ENCODE assay signal across 8 cellular contexts in the genomic region with DNA sequence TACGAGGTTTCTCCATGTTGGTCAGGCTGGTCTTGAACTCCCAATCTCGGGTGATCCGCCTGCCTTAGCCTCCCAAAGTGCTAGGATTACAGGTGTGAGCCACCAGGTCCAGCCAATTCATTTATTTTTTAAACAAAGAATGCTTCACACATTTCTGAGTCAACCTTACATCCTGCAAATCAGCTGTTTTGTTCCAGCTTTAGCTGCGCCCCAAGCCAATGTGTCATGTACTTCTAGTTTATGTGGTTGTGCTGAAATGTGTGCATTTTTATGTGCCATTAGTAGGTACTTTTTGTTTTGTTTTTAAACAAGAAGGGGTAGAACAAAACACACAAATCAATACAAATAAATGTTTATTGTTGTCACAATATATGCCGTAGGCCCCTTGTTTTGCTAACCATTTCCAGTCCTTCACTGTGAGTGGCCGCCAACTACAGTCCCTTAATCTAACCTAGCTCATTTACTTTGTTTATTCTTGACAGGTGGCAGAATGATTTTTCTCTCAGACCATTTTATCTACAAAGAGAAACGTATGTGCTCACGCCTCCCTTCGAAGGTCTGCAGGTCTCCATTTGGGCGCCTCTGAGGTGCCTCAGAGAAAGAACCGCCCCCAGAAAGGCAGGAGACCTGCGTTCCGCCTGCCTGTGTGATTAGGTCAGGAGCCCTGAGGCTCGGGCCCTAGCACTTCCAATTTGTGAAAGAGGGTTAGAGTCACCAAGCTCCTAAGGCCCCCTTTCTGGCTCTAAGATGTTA. TPM values are rescaled to one million over a fixed set of nuclear protein-coding genes. Genes with fewer than 3 reads are reported as not detected.
DNase-seq lines count a peak whose midpoint lies in the region; ATAC-seq lines count a peak whose summit lies in the region.

No MANE protein-coding gene starts in this region.

- H3K4me2 ChIP-seq in neuronal stem cell (ENCODE audit: insufficient read depth, low read length, poor library complexity, severe bottlenecking), result peak overlapping the region; percentile 32

- no peak overlapping the region for H3K9ac ChIP-seq in endocrine pancreas (ENCODE audit: control insufficient read depth, insufficient read depth, low read length)
- no peak overlapping the region for H3K9ac ChIP-seq in neuronal stem cell (ENCODE audit: low read depth, low read length, poor library complexity)

- H3K18ac ChIP-seq in neuronal stem cell (ENCODE audit: low read length), result no peak overlapping the region

- no peak overlapping the region for H3K23ac ChIP-seq in neuronal stem cell (ENCODE audit: low read depth, low read length, poor library complexity)

- H3K36me3 Mint-ChIP-seq in stimulated activated naive B cell treated with anti-CD40 and anti-IgM and Interleukin-4, amounts not matched to agents 10 μg/mL and 1 μg/mL and 100 μg/mL, for 72 hours, result no peaks in the 10 kb centered on the region

- H3K14ac ChIP-seq in neuronal stem cell (ENCODE audit: low read length), result no peak overlapping the region

- H2BK12ac ChIP-seq in neuronal stem cell (ENCODE audit: low read length), result no peak overlapping the region

- no peak overlapping the region for H2BK15ac ChIP-seq in neuronal stem cell (ENCODE audit: low read length)

- no peak overlapping the region for H2BK5ac ChIP-seq in neuronal stem cell (ENCODE audit: low read length)

- H4K8ac ChIP-seq in neuronal stem cell (ENCODE audit: low read depth, low read length), result no peak overlapping the region

- no peak overlapping the region for H3K4me3 Mint-ChIP-seq in stimulated activated naive B cell treated with anti-CD40 and anti-IgM and Interleukin-4, amounts not matched to agents 10 μg/mL and 1 μg/mL and 100 μg/mL, for 72 hours

- H3K27ac ChIP-seq in neuronal stem cell (replicated peaks; ENCODE audit: low read length), result no peak overlapping the region

- H3K4me3 ChIP-seq in endocrine pancreas (ENCODE audit: control insufficient read depth, insufficient read depth, low read length), result peak overlapping the region; percentile 39
- no peak overlapping the region for H3K4me3 ChIP-seq in neuronal stem cell (ENCODE audit: low read length in 2 of 2)

- H3K9me3 Mint-ChIP-seq in stimulated activated naive B cell treated with anti-CD40 and anti-IgM and Interleukin-4, amounts not matched to agents 10 μg/mL and 1 μg/mL and 100 μg/mL, for 72 hours, result no peaks in the 10 kb centered on the region

- peak; percentile 27 for ATAC-seq in GM21360 (IDR thresholded peaks at IDR 0.05; ENCODE audit: unreplicated experiment)
- no peak for ATAC-seq in stimulated activated naive B cell treated with anti-CD40 and anti-IgM and Interleukin-4, amounts not matched to agents 10 μg/mL and 1 μg/mL and 100 μg/mL, for 72 hours (replicated peaks)
- ATAC-seq in HG02678 (IDR thresholded peaks at IDR 0.05; ENCODE audit: unreplicated experiment), result no peak

- no peak overlapping the region for H2BK120ac ChIP-seq in neuronal stem cell (ENCODE audit: low read depth, low read length)

- DNase-seq in HT1080 (ENCODE audit: low read depth) (peak; percentile 27), neuronal stem cell (ENCODE audit: low spot score) (no peak), NCI-H1048 (lab: John Stamatoyannopoulos, UW) (no peak), KG1 (lab: John Stamatoyannopoulos, UW) (no peak)
- DNase-seq in stimulated activated naive B cell treated with anti-CD40 and anti-IgM and Interleukin-4, amounts not matched to agents 10 μg/mL and 1 μg/mL and 100 μg/mL, for 72 hours, result no peak

- H2AFZ ChIP-seq in neuronal stem cell (ENCODE audit: low read length), result peak overlapping the region; percentile 85

- H4K91ac ChIP-seq in neuronal stem cell (ENCODE audit: low read depth, low read length, poor library complexity), result no peak overlapping the region

- H3K27me3 ChIP-seq in endocrine pancreas (ENCODE audit: control insufficient read depth, insufficient read depth, low read length), result no peaks in the 10 kb centered on the region
- no peaks in the 10 kb centered on the region for H3K27me3 ChIP-seq in neuronal stem cell (ENCODE audit: control insufficient read depth in 3 of 3, insufficient read depth in 3 of 3, low read depth in 1 of 3, low read length in 3 of 3)

- no peaks in the 10 kb centered on the region for H3K79me1 ChIP-seq in neuronal stem cell (ENCODE audit: low read depth, low read length)

- no peak overlapping the region for H3K27ac Mint-ChIP-seq in stimulated activated naive B cell treated with anti-CD40 and anti-IgM and Interleukin-4, amounts not matched to agents 10 μg/mL and 1 μg/mL and 100 μg/mL, for 72 hours

- H3K4ac ChIP-seq in neuronal stem cell (ENCODE audit: low read length), result no peak overlapping the region

- no CpG with 5 or more reads among the region's 14 CpGs for WGBS in neuronal stem cell (ENCODE audit: extremely low coverage in 2 of 2, insufficient read length in 2 of 2, insufficient replicate concordance in 1 of 2), 2 donors

- H3K4me1 Mint-ChIP-seq in stimulated activated naive B cell treated with anti-CD40 and anti-IgM and Interleukin-4, amounts not matched to agents 10 μg/mL and 1 μg/mL and 100 μg/mL, for 72 hours, result no peaks in the 10 kb centered on the region

- H3K9me3 ChIP-seq in endocrine pancreas (ENCODE audit: control insufficient read depth, low read length) (no peaks in the 10 kb centered on the region), neuronal stem cell (replicated peaks in 1 of 2; ENCODE audit: control insufficient read depth in 2 of 2, insufficient read depth in 1 of 2, low read depth in 1 of 2, low read length in 2 of 2) (no peaks in the 10 kb centered on the region)

- peaks cover 6 to 11% of the 10 kb centered on the region in 2 donors for H3K27me3 Mint-ChIP-seq in stimulated activated naive B cell treated with anti-CD40 and anti-IgM and Interleukin-4, amounts not matched to agents 10 μg/mL and 1 μg/mL and 100 μg/mL, for 72 hours

- H2AK5ac ChIP-seq in neuronal stem cell (ENCODE audit: low read depth, low read length), result no peak overlapping the region

- H3K36me3 ChIP-seq in endocrine pancreas (ENCODE audit: control insufficient read depth, insufficient read depth, low read length), result no peaks in the 10 kb centered on the region
- no peaks in the 10 kb centered on the region for H3K36me3 ChIP-seq in neuronal stem cell (replicated peaks in 1 of 2; ENCODE audit: control insufficient read depth in 2 of 2, insufficient read depth in 2 of 2, low read length in 2 of 2)

- H3K4me1 ChIP-seq in endocrine pancreas (ENCODE audit: control insufficient read depth, insufficient read depth, low read length) (no peaks in the 10 kb centered on the region), neuronal stem cell (ENCODE audit: control insufficient read depth in 2 of 2, insufficient read depth in 1 of 2, low read depth in 1 of 2, low read length in 2 of 2) (no peaks in the 10 kb centered on the region)

RNA-seq across cellular contexts. Expression of a gene that starts 2.8 kb away (rescaled TPM):
- total RNA-seq in HT1080 (2014; rRNA removed; shearing (Covaris generic)), result not detected in 2 replicates
- not detected in 2 replicates for polyA plus RNA-seq in HT1080 (2015; cell fraction: cytosol; rRNA removed)
- polyA plus RNA-seq in HT1080 (2015; cell fraction: nucleus; rRNA removed), result not detected in 2 replicates
- polyA plus RNA-seq in neuronal stem cell (2013, experiment 1 of 2), result 0.07 TPM
- polyA plus RNA-seq in neuronal stem cell (2013, experiment 2 of 2), result 0.04 TPM
